Comparison of ENCODE assay signal across 16 cellular contexts in the genomic region with DNA sequence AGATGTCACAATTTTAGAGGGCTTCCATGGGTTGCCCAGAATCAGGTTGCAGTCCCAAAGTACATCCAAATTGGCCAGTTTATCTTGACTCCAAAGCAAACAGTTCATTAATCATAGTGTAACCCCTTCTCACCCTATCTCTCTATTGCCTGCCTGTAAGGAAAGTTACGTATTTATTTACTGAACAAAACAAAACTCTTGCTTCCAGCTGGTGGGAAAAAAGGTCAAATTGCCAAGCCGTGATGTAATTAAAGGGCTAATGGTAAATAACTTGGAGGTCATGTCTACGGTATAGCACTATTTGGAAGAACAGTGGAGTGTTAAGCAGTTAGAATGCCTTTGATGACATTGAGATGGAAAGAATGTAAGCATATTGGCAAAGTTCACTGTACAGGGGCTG.
DNase-seq lines count a peak whose midpoint lies in the region; ATAC-seq and TF ChIP-seq lines count a peak whose summit lies in the region.
"Had no signal": no experiment of that assay in that cellular context is flagged by ENCODE, and none has a peak within 500 bp of the region (broad histone marks: within the 10 kb centered on the region; RNA-seq: fewer than 3 reads in every experiment).

No MANE protein-coding gene starts in this region.

- ATAC-seq in left lobe of liver: peak; percentile 86
- no peak for ATAC-seq in GM18520 (IDR thresholded peaks at IDR 0.05; ENCODE audit: unreplicated experiment)
- ATAC-seq in HG03025 (IDR thresholded peaks at IDR 0.05; ENCODE audit: low FRiP score, unreplicated experiment): no peak

- H3K4me1 Mint-ChIP-seq in chondrocyte (ENCODE audit: low read depth): peaks cover 11% of the 10 kb centered on the region

- H3K27ac Mint-ChIP-seq in chondrocyte (ENCODE audit: unreplicated experiment): peak overlapping the region; percentile 14
- H3K27ac Mint-ChIP-seq: B cell; CD4-positive, alpha-beta T cell had no signal

- H3K36me3 Mint-ChIP-seq in chondrocyte (ENCODE audit: low read depth): no peaks in the 10 kb centered on the region

- DNase-seq in NCI-H446 treated with DMSO at 0.1 percent for 48 hours (lab: John Stamatoyannopoulos, UW) (peak; percentile 66), chondrocyte (ENCODE audit: low spot score) (no peak), left lobe of liver (ENCODE audit: low spot score) (no peak), renal cortical epithelial cell (ENCODE audit: low read depth) (peak; percentile 8), NCI-H1092 (lab: John Stamatoyannopoulos, UW) (no peak)
- DNase-seq: CD4-positive, alpha-beta T cell; IMR-90; Karpas-422; MG63; NCI-H1092 treated with DMSO at 0.1 percent for 48 hours; NCI-H187; NCI-H345; NCI-H82 had no signal

- H3K9me3 Mint-ChIP-seq in chondrocyte (ENCODE audit: low read depth): peaks cover 3% of the 10 kb centered on the region
- H3K9me3 Mint-ChIP-seq: CD4-positive, alpha-beta T cell had no signal

- no peak for TF ChIP-seq CTCF in chondrocyte (IDR thresholded peaks at IDR 0.05)

- no peak overlapping the region for H3K4me3 Mint-ChIP-seq in chondrocyte (ENCODE audit: unreplicated experiment)
- H3K4me3 Mint-ChIP-seq: B cell; CD4-positive, alpha-beta T cell had no signal

- no peaks in the 10 kb centered on the region for H3K27me3 Mint-ChIP-seq in chondrocyte (ENCODE audit: low read depth)
- H3K27me3 Mint-ChIP-seq: B cell; CD4-positive, alpha-beta T cell had no signal

Comparison
In these comparisons a context has a peak if more than half of its experiments do, and no peak if none do; other contexts are left out.
1. DNase-seq: peak in NCI-H446 treated with DMSO at 0.1 percent for 48 hours (single experiment) and renal cortical epithelial cell (single experiment); none in chondrocyte (single experiment), left lobe of liver (single experiment) and NCI-H1092 (single experiment).